In the genomic region with DNA sequence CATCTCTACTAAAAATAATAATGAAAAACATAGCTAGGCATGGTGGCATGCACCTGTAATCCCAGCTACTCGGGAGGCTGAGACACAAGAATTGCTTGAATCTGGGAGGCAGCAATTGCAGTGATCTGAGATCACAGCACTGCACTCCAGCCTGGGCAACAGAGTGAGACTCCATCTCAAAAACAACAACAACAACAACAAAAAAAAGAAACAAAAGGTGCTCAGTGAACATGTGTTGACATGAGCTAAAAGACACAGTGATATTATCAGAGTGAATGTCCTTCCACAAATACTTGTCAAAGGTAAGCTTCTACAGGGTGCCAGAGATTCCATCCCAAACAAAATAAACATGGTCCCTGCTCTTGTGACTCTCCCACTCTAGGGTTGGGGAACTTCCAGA, we compare ENCODE assay signal across 8 cellular contexts.
"Had no signal": no experiment of that assay in that cellular context is flagged by ENCODE, and none has a peak within 500 bp of the region (broad histone marks: within the 10 kb centered on the region; RNA-seq: fewer than 3 reads in every experiment).

No MANE protein-coding gene starts in this region.

- H3K4me3 ChIP-seq: GM23338 had no signal

- H3K27ac Mint-ChIP-seq: GM23338, H9, HFFc6, IgD-negative memory B cell had no signal

- H3K4me3 Mint-ChIP-seq: GM23338, H9, HFFc6, IgD-negative memory B cell had no signal

- H3K9me3 Mint-ChIP-seq: GM23338, H9, HFFc6, IgD-negative memory B cell had no signal

- ATAC-seq: GM23338 had no signal

- DNase-seq: H9, HCEC 1CT, HFFc6 had no signal

- H2AFZ ChIP-seq: GM23338 had no signal

- FAIRE-seq: H1, H54, HTR-8/SVneo had no signal

- H3K36me3 Mint-ChIP-seq: IgD-negative memory B cell had no signal

- H3K4me2 ChIP-seq: GM23338 had no signal
